In the genomic region with DNA sequence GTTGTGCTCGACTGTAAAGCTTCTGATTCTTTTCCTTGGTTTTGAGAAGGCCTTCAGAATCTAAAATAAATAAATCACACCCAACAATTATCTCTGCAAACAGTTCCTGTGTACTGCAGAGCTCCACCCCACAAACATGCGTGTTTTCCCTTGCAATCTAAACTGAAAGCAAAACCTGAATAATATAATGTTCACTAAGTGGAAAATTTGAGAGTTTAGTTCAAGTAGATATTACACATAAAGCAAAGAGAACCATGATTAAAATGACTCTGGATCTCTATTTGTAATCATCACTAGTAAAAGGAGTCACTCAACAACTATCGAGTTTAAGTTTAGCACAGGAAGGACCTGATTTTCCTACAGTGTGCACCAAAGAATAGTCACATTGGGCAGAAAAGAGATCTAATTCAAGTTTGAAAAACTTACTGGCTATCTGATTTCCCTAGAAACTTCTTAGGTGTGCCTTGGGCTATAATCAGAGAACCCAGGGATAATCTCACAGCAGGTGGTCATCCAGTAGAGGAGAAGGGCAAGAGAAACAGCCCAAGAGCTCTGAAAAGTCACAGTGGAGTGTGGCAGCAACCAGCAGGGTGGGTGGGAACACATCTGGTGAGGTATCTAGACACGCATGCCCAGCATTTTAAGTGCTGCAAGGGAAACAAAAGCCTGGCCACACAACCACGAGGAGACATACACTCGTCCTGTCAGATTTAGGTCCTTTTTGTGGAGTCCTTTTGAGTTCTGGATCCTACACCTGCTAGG, we compare ENCODE assay signal across 12 cellular contexts. TPM values are rescaled to one million over a fixed set of nuclear protein-coding genes. Genes with fewer than 3 reads are reported as not detected.
DNase-seq lines count a peak whose midpoint lies in the region; ATAC-seq and TF ChIP-seq lines count a peak whose summit lies in the region.
"Had no signal": no experiment of that assay in that cellular context is flagged by ENCODE, and none has a peak within 500 bp of the region (broad histone marks: within the 10 kb centered on the region; RNA-seq: fewer than 3 reads in every experiment).

No MANE protein-coding gene starts in this region.

- H2BK15ac ChIP-seq in mesendoderm (replicated peaks; ENCODE audit: low read depth): no peak overlapping the region

- peak overlapping the region; percentile 96 for H3K27ac Mint-ChIP-seq in activated T-helper 17 cell treated with anti-CD3 and anti-CD28 coated beads, Interleukin-2, amount 50 U/mL, for 72 hours
- H3K27ac Mint-ChIP-seq: GM23338 had no signal

- H4K5ac ChIP-seq in mesendoderm (ENCODE audit: low read length): no peak overlapping the region

- H3K9me3 ChIP-seq in vagina: no peaks in the 10 kb centered on the region

- intact Hi-C loops in vagina (cut with DNase I): no loop called here

- peaks cover 36% of the 10 kb centered on the region for H3K4me1 Mint-ChIP-seq in activated T-helper 17 cell treated with anti-CD3 and anti-CD28 coated beads, Interleukin-2, amount 50 U/mL, for 72 hours
- H3K4me1 Mint-ChIP-seq: GM23338 had no signal

- WGBS in mesendoderm (ENCODE audit: extremely low coverage, insufficient coverage, low lambda C conversion rate): no CpG with 5 or more reads among the region's 6 CpGs

- no peaks in the 10 kb centered on the region for H3K27me3 Mint-ChIP-seq in activated T-helper 17 cell treated with anti-CD3 and anti-CD28 coated beads, Interleukin-2, amount 50 U/mL, for 72 hours

- no peak overlapping the region for H3K23ac ChIP-seq in mesendoderm (ENCODE audit: low read length)

- peak; percentile 80 for ATAC-seq in activated T-helper 17 cell treated with anti-CD3 and anti-CD28 coated beads, Interleukin-2, amount 50 U/mL, for 72 hours (replicated peaks)
- ATAC-seq in HG03460 (IDR thresholded peaks at IDR 0.05; ENCODE audit: unreplicated experiment): no peak
- ATAC-seq: GM23338 had no signal

- TF ChIP-seq CTCF in vagina (IDR thresholded peaks at IDR 0.05): no peak

- H3K4me3 ChIP-seq in mesendoderm (ENCODE audit: low read length) (no peak overlapping the region), vagina (no peak overlapping the region)
- H3K4me3 ChIP-seq: GM23338 had no signal

- H3K27ac ChIP-seq in mesendoderm (ENCODE audit: low read depth, low read length): no peak overlapping the region
- peak overlapping the region; percentile 54 for H3K27ac ChIP-seq in vagina

- no peak for TF ChIP-seq POLR2A in vagina (IDR thresholded peaks at IDR 0.05)

- H3K36me3 Mint-ChIP-seq in activated T-helper 17 cell treated with anti-CD3 and anti-CD28 coated beads, Interleukin-2, amount 50 U/mL, for 72 hours (ENCODE audit: low read depth): peaks cover 86% of the 10 kb centered on the region

- H3K36me3 ChIP-seq in mesendoderm (ENCODE audit: control insufficient read depth, insufficient read depth, low read length): peaks cover 2% of the 10 kb centered on the region
- peaks cover 0 to 28% of the 10 kb centered on the region in 2 donors for H3K36me3 ChIP-seq in vagina

- H4K8ac ChIP-seq in mesendoderm (ENCODE audit: low read depth, low read length): no peak overlapping the region

- H2AK5ac ChIP-seq in mesendoderm (ENCODE audit: low read length): no peak overlapping the region

- H3K9ac ChIP-seq in mesendoderm (ENCODE audit: low read length): no peak overlapping the region

- no peak overlapping the region for H2BK120ac ChIP-seq in mesendoderm (ENCODE audit: low read depth, low read length)

- H3K4ac ChIP-seq in mesendoderm (ENCODE audit: low read depth, low read length): no peak overlapping the region

- H3K18ac ChIP-seq in mesendoderm (ENCODE audit: low read length): no peak overlapping the region

- no peak overlapping the region for H3K4me2 ChIP-seq in mesendoderm (ENCODE audit: low read length)
- H3K4me2 ChIP-seq: GM23338 had no signal

- peak; percentile 31 for DNase-seq in stimulated activated CD4-positive, alpha-beta T cell treated with anti-CD3 and anti-CD28 coated beads, Interleukin-15, amount 100 ng/mL, for 24 hours
- no peak for DNase-seq in stimulated activated CD4-positive, alpha-beta T cell treated with anti-CD3 and anti-CD28 coated beads, Interleukin-12 subunit alpha, Interleukin-12 subunit beta, amount 100 ng/mL, for 4 hours
- DNase-seq in mesendoderm: peak; percentile 56
- DNase-seq in vagina (ENCODE audit: extremely low spot score in 2 of 2): no peak
- no peak for DNase-seq in HPDE6-E6E7 (ENCODE audit: extremely low spot score)
- no peak for DNase-seq in ureter (ENCODE audit: low spot score)
- DNase-seq: AML-193; stimulated activated naive CD4-positive, alpha-beta T cell had no signal

- H3K27me3 ChIP-seq in mesendoderm (ENCODE audit: insufficient read depth, low read length, poor library complexity) (no peaks in the 10 kb centered on the region), vagina (no peaks in the 10 kb centered on the region)

- no peaks in the 10 kb centered on the region for H3K79me1 ChIP-seq in mesendoderm (ENCODE audit: low read length)

- H3K79me2 ChIP-seq in mesendoderm (ENCODE audit: control insufficient read depth, insufficient read depth, low read length): no peaks in the 10 kb centered on the region

- H3K9me3 Mint-ChIP-seq in activated T-helper 17 cell treated with anti-CD3 and anti-CD28 coated beads, Interleukin-2, amount 50 U/mL, for 72 hours: no peaks in the 10 kb centered on the region
- H3K9me3 Mint-ChIP-seq: GM23338 had no signal

- no peak overlapping the region for H2BK5ac ChIP-seq in mesendoderm (ENCODE audit: low read length)

- peak overlapping the region; percentile 81 for H3K4me3 Mint-ChIP-seq in activated T-helper 17 cell treated with anti-CD3 and anti-CD28 coated beads, Interleukin-2, amount 50 U/mL, for 72 hours
- H3K4me3 Mint-ChIP-seq: GM23338 had no signal

- no peak overlapping the region for H3K56ac ChIP-seq in mesendoderm (ENCODE audit: low read length)

- no peaks in the 10 kb centered on the region for H3K4me1 ChIP-seq in mesendoderm (ENCODE audit: control insufficient read depth, low read depth, low read length)
- H3K4me1 ChIP-seq in vagina: peaks cover 20% of the 10 kb centered on the region

RNA-seq across cellular contexts. Expression of gene ATG14, which starts 25.4 kb away (rescaled TPM):
- 1 to 10 TPM; 6.2 to 8.0 TPM for total RNA-seq in activated T-helper 17 cell treated with anti-CD3 and anti-CD28 coated beads, Interleukin-2, amount 50 U/mL, for 72 hours
- 6.5 TPM for polyA plus RNA-seq in mesendoderm (2013, experiment 1 of 2)
- polyA plus RNA-seq in mesendoderm (2013, experiment 2 of 2): 6.7 TPM
- total RNA-seq in vagina (11.5 TPM), ureter (12.2 TPM)

RNA-seq across cellular contexts. Expression of gene TBPL2, which starts 54.2 kb away (rescaled TPM):
- not detected for total RNA-seq in activated T-helper 17 cell treated with anti-CD3 and anti-CD28 coated beads, Interleukin-2, amount 50 U/mL, for 72 hours
- polyA plus RNA-seq in mesendoderm (2013, experiment 1 of 2): 0.03 TPM
- 0.06 TPM for polyA plus RNA-seq in mesendoderm (2013, experiment 2 of 2)
- total RNA-seq in vagina (not detected), ureter (not detected)
- total RNA-seq: RPMI7951 had no signal
- polyA plus RNA-seq: GM23338 had no signal

Comparison
In these comparisons a context has a peak if more than half of its experiments do, and no peak if none do; other contexts are left out.
1. DNase-seq: peak in stimulated activated CD4-positive, alpha-beta T cell treated with anti-CD3 and anti-CD28 coated beads, Interleukin-15, amount 100 ng/mL, for 24 hours (single experiment) and mesendoderm (single experiment); none in stimulated activated CD4-positive, alpha-beta T cell treated with anti-CD3 and anti-CD28 coated beads, Interleukin-12 subunit alpha, Interleukin-12 subunit beta, amount 100 ng/mL, for 4 hours (single experiment), vagina (0 of 2), HPDE6-E6E7 (single experiment) and ureter (single experiment).